12 cellular contexts compared by ENCODE assay signal in the genomic region with DNA sequence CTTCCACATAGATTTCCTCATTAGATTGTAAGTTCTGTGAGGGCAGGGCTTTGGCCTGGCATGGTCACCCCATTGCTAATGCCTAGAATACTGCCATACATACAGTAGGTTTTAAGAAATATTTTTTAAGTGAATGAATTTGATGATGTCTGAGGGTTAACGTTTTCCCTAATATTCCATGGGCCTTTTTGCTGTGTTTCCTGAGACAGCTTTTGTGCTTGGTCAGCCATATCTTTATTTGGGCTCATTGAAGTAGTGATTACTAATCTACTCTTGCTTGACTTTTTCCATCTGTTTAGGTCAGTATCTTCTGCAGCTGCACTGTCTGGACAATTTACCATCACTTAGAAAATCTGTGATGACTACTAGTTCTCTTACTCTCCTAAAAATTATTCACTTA. TPM values are rescaled to one million over a fixed set of nuclear protein-coding genes. Genes with fewer than 3 reads are reported as not detected.
DNase-seq lines count a peak whose midpoint lies in the region; ATAC-seq and TF ChIP-seq lines count a peak whose summit lies in the region.
"Had no signal": no experiment of that assay in that cellular context is flagged by ENCODE, and none has a peak within 500 bp of the region (broad histone marks: within the 10 kb centered on the region; RNA-seq: fewer than 3 reads in every experiment).

No MANE protein-coding gene starts in this region.

- H3K4me3 ChIP-seq in fibroblast of lung (replicated peaks in 1 of 4; ENCODE audit: control extremely low read depth in 1 of 4, insufficient read depth in 1 of 4, low read depth in 3 of 4, low read length in 4 of 4), result no peak overlapping the region

- H3K9me3 Mint-ChIP-seq in activated T-cell treated with anti-CD3 and anti-CD28 coated beads, Interleukin-2, amount 50 U/mL, for 4 hours, result no peaks in the 10 kb centered on the region
- no peaks in the 10 kb centered on the region for H3K9me3 Mint-ChIP-seq in stimulated activated memory B cell treated with anti-CD40 and anti-IgM and Interleukin-4, amounts not matched to agents 10 μg/mL and 1 μg/mL and 100 μg/mL, for 72 hours

- no peak overlapping the region for H3K9ac ChIP-seq in fibroblast of lung (ENCODE audit: insufficient read depth, low read length)

- H3K36me3 Mint-ChIP-seq in activated T-cell treated with anti-CD3 and anti-CD28 coated beads, Interleukin-2, amount 50 U/mL, for 4 hours (ENCODE audit: insufficient read depth), result peaks cover 20% of the 10 kb centered on the region
- H3K36me3 Mint-ChIP-seq in stimulated activated memory B cell treated with anti-CD40 and anti-IgM and Interleukin-4, amounts not matched to agents 10 μg/mL and 1 μg/mL and 100 μg/mL, for 72 hours, result peaks cover 6% of the 10 kb centered on the region

- H3K27ac ChIP-seq in VCaP (peak overlapping the region; percentile 35; the same call in 1 of the 2 replicates), fibroblast of lung (ENCODE audit: insufficient read depth, low read length) (no peak overlapping the region)

- peak overlapping the region; percentile 75 for H3K4me3 Mint-ChIP-seq in activated T-cell treated with anti-CD3 and anti-CD28 coated beads, Interleukin-2, amount 50 U/mL, for 4 hours
- H3K4me3 Mint-ChIP-seq in stimulated activated memory B cell treated with anti-CD40 and anti-IgM and Interleukin-4, amounts not matched to agents 10 μg/mL and 1 μg/mL and 100 μg/mL, for 72 hours, result peak overlapping the region; percentile 60

- no peaks in the 10 kb centered on the region for H3K27me3 Mint-ChIP-seq in activated T-cell treated with anti-CD3 and anti-CD28 coated beads, Interleukin-2, amount 50 U/mL, for 4 hours (ENCODE audit: low read depth)
- no peaks in the 10 kb centered on the region for H3K27me3 Mint-ChIP-seq in stimulated activated memory B cell treated with anti-CD40 and anti-IgM and Interleukin-4, amounts not matched to agents 10 μg/mL and 1 μg/mL and 100 μg/mL, for 72 hours

- H3K27ac Mint-ChIP-seq in stimulated activated memory B cell treated with anti-CD40 and anti-IgM and Interleukin-4, amounts not matched to agents 10 μg/mL and 1 μg/mL and 100 μg/mL, for 72 hours, result peak overlapping the region; percentile 56

- no peak overlapping the region for H2AFZ ChIP-seq in fibroblast of lung (ENCODE audit: low read length)

- peak overlapping the region; percentile 11 for H3K4me2 ChIP-seq in fibroblast of lung (ENCODE audit: extremely low read depth, insufficient read depth, low read length)

- no peak for DNase-seq in activated T-cell treated with anti-CD3 and anti-CD28 coated beads, Interleukin-2, amount 50 U/mL, for 4 hours
- no peak for DNase-seq in activated T-cell treated with anti-CD3 and anti-CD28 coated beads, Interleukin-2, amount 50 U/mL, for 1 hour
- DNase-seq in fibroblast of lung (ENCODE audit: low read depth in 2 of 2), result peak in 1 of 2 donors; percentile 43
- DNase-seq in Ammon's horn (ENCODE audit: low spot score), result no peak
- no peak for DNase-seq in NCI-H2029 treated with DMSO at 0.1 percent for 48 hours (lab: John Stamatoyannopoulos, UW)
- no peak for DNase-seq in SKM-1 treated with dmso at 0.1 percent for 144 hours (lab: John Stamatoyannopoulos, UW; ENCODE audit: unreplicated experiment)
- DNase-seq: amniotic stem cell; NCI-H1436 treated with DMSO at 0.1 percent for 48 hours; stimulated activated CD4-positive, alpha-beta T cell treated with anti-CD3 and anti-CD28 coated beads, Interleukin-4, amount 100 ng/mL, for 4 hours had no signal

- no peaks in the 10 kb centered on the region for H3K27me3 ChIP-seq in fibroblast of lung (ENCODE audit: control insufficient read depth, insufficient read depth, low read length)
- H3K27me3 ChIP-seq: tibial nerve had no signal

- TF ChIP-seq CTCF in VCaP (conservative IDR thresholded peaks at IDR 0.05) (no peak), fibroblast of lung (conservative IDR thresholded peaks at IDR 0.05 in 1 of 2, IDR thresholded peaks at IDR 0.05 in 1 of 2; ENCODE audit: low read depth in 1 of 2, low read length in 2 of 2) (no peak)

- no peaks in the 10 kb centered on the region for H3K36me3 ChIP-seq in fibroblast of lung (ENCODE audit: control insufficient read depth, insufficient read depth, low read length)

- H4K20me1 ChIP-seq in fibroblast of lung (ENCODE audit: control insufficient read depth, extremely low read depth, insufficient read depth, low read length), result peaks cover 26% of the 10 kb centered on the region

- no peaks in the 10 kb centered on the region for H3K9me3 ChIP-seq in fibroblast of lung (ENCODE audit: control insufficient read depth, insufficient read depth, low read depth, low read length)
- H3K9me3 ChIP-seq: tibial nerve had no signal

- peaks cover 69% of the 10 kb centered on the region for H3K4me1 Mint-ChIP-seq in activated T-cell treated with anti-CD3 and anti-CD28 coated beads, Interleukin-2, amount 50 U/mL, for 4 hours (ENCODE audit: low read depth)
- H3K4me1 Mint-ChIP-seq in stimulated activated memory B cell treated with anti-CD40 and anti-IgM and Interleukin-4, amounts not matched to agents 10 μg/mL and 1 μg/mL and 100 μg/mL, for 72 hours, result peaks cover 71% of the 10 kb centered on the region

- peaks cover 78% of the 10 kb centered on the region for H3K79me2 ChIP-seq in fibroblast of lung (ENCODE audit: control insufficient read depth, insufficient read depth, low read length)

- ATAC-seq in activated T-cell treated with anti-CD3 and anti-CD28 coated beads, Interleukin-2, amount 50 U/mL, for 4 hours, result no peak
- no peak for ATAC-seq in stimulated activated memory B cell treated with anti-CD40 and anti-IgM and Interleukin-4, amounts not matched to agents 10 μg/mL and 1 μg/mL and 100 μg/mL, for 72 hours

- peaks cover 8% of the 10 kb centered on the region for H3K4me1 ChIP-seq in fibroblast of lung (ENCODE audit: control insufficient read depth, extremely low read depth, insufficient read depth, low read length)

RNA-seq across cellular contexts. Expression of a gene that starts 3.5 kb away (rescaled TPM):
- 100 to 1,000 TPM; 218 to 249 (median 235) TPM for total RNA-seq in activated T-cell treated with anti-CD3 and anti-CD28 coated beads, Interleukin-2, amount 50 U/mL, for 4 hours
- total RNA-seq in fibroblast of lung, result 143 and 325 TPM in 2 replicates
- polyA plus RNA-seq in fibroblast of lung, result 400 and 446 TPM in 2 replicates
- polyA plus RNA-seq in fibroblast of lung (2012), result 296 and 322 TPM in 2 replicates
- 74.6 and 97.5 TPM in 2 replicates for polyA minus RNA-seq in fibroblast of lung (ENCODE audit: low replicate concordance)

RNA-seq across cellular contexts. Expression of a gene that starts 54.6 kb away (rescaled TPM):
- total RNA-seq in activated T-cell treated with anti-CD3 and anti-CD28 coated beads, Interleukin-2, amount 50 U/mL, for 4 hours, result 1 to 10 TPM; 4.0 to 8.1 (median 6.9) TPM
- total RNA-seq in fibroblast of lung, result not detected in 2 replicates
- polyA plus RNA-seq in fibroblast of lung, result not detected in 2 replicates
- not detected in 2 replicates for polyA plus RNA-seq in fibroblast of lung (2012)
- not detected in 2 replicates for polyA minus RNA-seq in fibroblast of lung (ENCODE audit: low replicate concordance)
